In genomic region chr6:129312865-129313264, GRCh38 we compare ENCODE assay signal across 1 cellular context.
TF ChIP-seq lines count a peak whose summit lies in the region.

No MANE protein-coding gene starts in this region.

TF ChIP-seq in GM23338, 12 proteins besides CTCF, POLR2A, EP300 and RAD21 (continued from another document):
- no peak for TF ChIP-seq ZNF462 (CRISPR knock-in tag; IDR thresholded peaks at IDR 0.05)
